ENCODE assay signal across 21 cellular contexts in the genomic region with DNA sequence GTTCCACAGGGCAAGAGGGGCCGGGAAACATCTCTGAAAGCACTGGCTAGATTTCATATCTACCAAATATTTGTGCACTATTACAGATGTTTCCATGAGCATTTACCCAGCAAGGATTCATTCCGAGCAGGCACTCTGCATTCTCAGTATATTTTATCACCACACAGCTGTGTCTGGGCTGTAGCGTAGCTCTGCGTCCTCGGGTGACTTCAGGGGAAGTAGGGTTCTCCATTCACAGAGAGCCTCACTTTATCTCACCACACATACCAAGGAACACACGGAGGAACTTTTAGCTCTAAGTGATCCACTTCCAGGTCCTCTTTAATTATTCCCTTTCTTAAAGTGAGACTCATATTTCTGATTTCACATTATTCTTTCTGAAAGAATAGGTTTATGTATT. TPM values are rescaled to one million over a fixed set of nuclear protein-coding genes. Genes with fewer than 3 reads are reported as not detected.
A peak's percentile ranks its signal among the peaks of the same experiment; 100 is the strongest.
DNase-seq lines count a peak whose midpoint lies in the region; ATAC-seq, FAIRE-seq and TF ChIP-seq lines count a peak whose summit lies in the region.
"Had no signal": no experiment of that assay in that cellular context is flagged by ENCODE, and none has a peak within 500 bp of the region (broad histone marks: within the 10 kb centered on the region; RNA-seq: fewer than 3 reads in every experiment).

No MANE protein-coding gene starts in this region.

- H3K9me1 ChIP-seq in IMR-90 (ENCODE audit: insufficient read depth, low read length): no peaks in the 10 kb centered on the region

- H2BK20ac ChIP-seq in IMR-90 (ENCODE audit: low read depth, low read length): no peak overlapping the region

- H3K4me1 ChIP-seq in IMR-90 (ENCODE audit: control insufficient read depth, insufficient read depth, low read length): no peaks in the 10 kb centered on the region
- no peaks in the 10 kb centered on the region for H3K4me1 ChIP-seq in astrocyte (ENCODE audit: insufficient read depth, low read length)
- peaks cover 0 to 5% (median 0%) of the 10 kb centered on the region in 12 donors for H3K4me1 ChIP-seq in heart left ventricle
- H3K4me1 ChIP-seq: ascending aorta, gastroesophageal sphincter, suprapubic skin had no signal

- dilution Hi-C loops in IMR-90 (cut with HindIII; ENCODE audit: low sequenced_read_pairs, unreplicated experiment): no loop called here

- H3K79me1 ChIP-seq in IMR-90 (ENCODE audit: low read depth in 1 of 2, low read length in 2 of 2): no peaks in the 10 kb centered on the region

- intact Hi-C loops in IMR-90 (cut with micrococcal nuclease) (no loop called here), heart left ventricle (cut with DNase I) (no loop called here)

- H3K27ac Mint-ChIP-seq in astrocyte (ENCODE audit: unreplicated experiment) (no peak overlapping the region), mesothelial cell of epicardium (no peak overlapping the region)
- H3K27ac Mint-ChIP-seq: activated CD4-positive, alpha-beta T cell treated with anti-CD3 and anti-CD28 coated beads, Interleukin-2, amount 10 ng/mL, durations not matched to agents 24 days and 14 days; activated naive CD4-positive, alpha-beta T cell treated with anti-CD3 and anti-CD28 coated beads for 36 hours had no signal

- no peak overlapping the region for H3K4me3 ChIP-seq in IMR-90 (ENCODE audit: insufficient read depth, low read depth, low read length)
- H3K4me3 ChIP-seq in astrocyte (ENCODE audit: insufficient read depth, low read depth, low read length): no peak overlapping the region
- H3K4me3 ChIP-seq in heart left ventricle: peak overlapping the region in 1 of 12 donors; percentile 8
- H3K4me3 ChIP-seq: ascending aorta; BLaER1 treated with 17β-estradiol and CSF1 and Interleukin-3, amounts not matched to agents 10 nM and 100 nM; gastroesophageal sphincter; GM12878; ovary; suprapubic skin had no signal

- H3K4me2 ChIP-seq in IMR-90 (ENCODE audit: low read depth, low read length) (peak overlapping the region; percentile 42; the same call in 1 of the 2 replicates), astrocyte (ENCODE audit: low read length) (no peak overlapping the region)
- H3K4me2 ChIP-seq: BLaER1 treated with 17β-estradiol and CSF1 and Interleukin-3, amounts not matched to agents 10 nM and 100 nM had no signal

- H3K23ac ChIP-seq in IMR-90 (ENCODE audit: low read depth, low read length): no peak overlapping the region

- TF ChIP-seq CTCF in IMR-90 (conservative IDR thresholded peaks at IDR 0.05; ENCODE audit: low read depth, low read length) (no peak), astrocyte (IDR thresholded peaks at IDR 0.05; ENCODE audit: insufficient read depth, low read depth, low read length) (no peak), heart left ventricle (IDR thresholded peaks at IDR 0.05) (no peak), mesothelial cell of epicardium (IDR thresholded peaks at IDR 0.05; ENCODE audit: unreplicated experiment) (no peak)

- peaks cover 1% of the 10 kb centered on the region for H3K27me3 ChIP-seq in IMR-90 (ENCODE audit: control insufficient read depth, insufficient read depth, low read length)
- no peaks in the 10 kb centered on the region for H3K27me3 ChIP-seq in astrocyte (ENCODE audit: insufficient read depth, low read length)
- H3K27me3 ChIP-seq in heart left ventricle: no peaks in the 10 kb centered on the region
- H3K27me3 ChIP-seq: ascending aorta; BLaER1 treated with 17β-estradiol and CSF1 and Interleukin-3, amounts not matched to agents 10 nM and 100 nM; gastroesophageal sphincter; ovary; suprapubic skin had no signal

- no peak overlapping the region for H2BK15ac ChIP-seq in IMR-90 (ENCODE audit: low read depth, low read length)

- no peaks in the 10 kb centered on the region for H3K36me3 Mint-ChIP-seq in astrocyte (ENCODE audit: low read depth, unreplicated experiment)
- H3K36me3 Mint-ChIP-seq in mesothelial cell of epicardium: no peaks in the 10 kb centered on the region

- H3K36me3 ChIP-seq in IMR-90 (ENCODE audit: control insufficient read depth, insufficient read depth, low read length) (no peaks in the 10 kb centered on the region), astrocyte (ENCODE audit: insufficient read depth, low read length) (no peaks in the 10 kb centered on the region), heart left ventricle (no peaks in the 10 kb centered on the region)
- H3K36me3 ChIP-seq: ascending aorta; BLaER1 treated with 17β-estradiol and CSF1 and Interleukin-3, amounts not matched to agents 10 nM and 100 nM; gastroesophageal sphincter; ovary; suprapubic skin had no signal

- ATAC-seq in IMR-90 (ENCODE audit: low read depth) (peak; percentile 57), heart left ventricle (peak; percentile 74 to 88 (median 78))
- ATAC-seq: gastroesophageal sphincter, GM12878 had no signal

- no TSS peak for BruUV-seq in IMR-90 (replicated peaks; lab: Mats Ljungman, UMichigan)

- no peak overlapping the region for H3K4me3 Mint-ChIP-seq in astrocyte (ENCODE audit: unreplicated experiment)
- H3K4me3 Mint-ChIP-seq in mesothelial cell of epicardium: no peak overlapping the region
- H3K4me3 Mint-ChIP-seq: activated CD4-positive, alpha-beta T cell treated with anti-CD3 and anti-CD28 coated beads, Interleukin-2, amount 10 ng/mL, durations not matched to agents 24 days and 14 days; activated naive CD4-positive, alpha-beta T cell treated with anti-CD3 and anti-CD28 coated beads for 36 hours had no signal

- H3K79me2 ChIP-seq in astrocyte (ENCODE audit: insufficient read depth, low read length): no peaks in the 10 kb centered on the region

- H2AFZ ChIP-seq in IMR-90 (replicated peaks; ENCODE audit: low read length, poor library complexity) (no peak overlapping the region), astrocyte (ENCODE audit: low read depth, low read length) (no peak overlapping the region)

- no peak overlapping the region for H2AK5ac ChIP-seq in IMR-90 (ENCODE audit: low read depth, low read length)

- in situ Hi-C loops in IMR-90 (cut with MboI; ENCODE audit: low sequenced_read_pairs): no loop called here

- H3K27me3 Mint-ChIP-seq in astrocyte (ENCODE audit: low read depth, unreplicated experiment) (peaks cover 1% of the 10 kb centered on the region), mesothelial cell of epicardium (ENCODE audit: low read depth) (peaks cover 2% of the 10 kb centered on the region)

- H4K5ac ChIP-seq in IMR-90 (ENCODE audit: low read depth, low read length): no peak overlapping the region

- H4K20me1 ChIP-seq in IMR-90 (ENCODE audit: insufficient read depth, low read length) (no peaks in the 10 kb centered on the region), astrocyte (ENCODE audit: insufficient read depth, low read length) (no peaks in the 10 kb centered on the region)
- H4K20me1 ChIP-seq: BLaER1 treated with 17β-estradiol and CSF1 and Interleukin-3, amounts not matched to agents 10 nM and 100 nM had no signal

- POLR2A ChIA-PET in IMR-90 (lab: Charles Lee; ENCODE audit: unreplicated experiment): no interaction called here

- H4K8ac ChIP-seq in IMR-90 (ENCODE audit: low read depth in 2 of 2, low read length in 2 of 2): no peak overlapping the region

- no peak for TF ChIP-seq RAD21 in IMR-90 (IDR thresholded peaks at IDR 0.05; ENCODE audit: low read length)

- WGBS in IMR-90 (ENCODE audit: extremely low coverage in 2 of 2, insufficient read length in 1 of 2), 2 experiments: 0% methylated on average over 1 of the region's 6 CpGs; no CpG with 5 or more reads in 1 of the 2 experiments
- 32 to 40% (median 37%) methylated on average over 6 of the region's 6 CpGs for WGBS in heart left ventricle, 4 donors

- H3K9me3 Mint-ChIP-seq in astrocyte (ENCODE audit: unreplicated experiment): peaks cover 2% of the 10 kb centered on the region
- H3K9me3 Mint-ChIP-seq in mesothelial cell of epicardium: peaks cover 10% of the 10 kb centered on the region
- H3K9me3 Mint-ChIP-seq: activated CD4-positive, alpha-beta T cell treated with anti-CD3 and anti-CD28 coated beads, Interleukin-2, amount 10 ng/mL, durations not matched to agents 24 days and 14 days had no signal

- no peak overlapping the region for H3K14ac ChIP-seq in IMR-90 (replicated peaks; ENCODE audit: low read depth, low read length)

- no peak overlapping the region for H2AK9ac ChIP-seq in IMR-90 (replicated peaks; ENCODE audit: low read depth, low read length, poor library complexity)

- peaks cover 2% of the 10 kb centered on the region for H3K4me1 Mint-ChIP-seq in astrocyte (ENCODE audit: low read depth, unreplicated experiment)
- H3K4me1 Mint-ChIP-seq in mesothelial cell of epicardium: no peaks in the 10 kb centered on the region
- H3K4me1 Mint-ChIP-seq: activated CD4-positive, alpha-beta T cell treated with anti-CD3 and anti-CD28 coated beads, Interleukin-2, amount 10 ng/mL, durations not matched to agents 24 days and 14 days had no signal

- H3K18ac ChIP-seq in IMR-90 (ENCODE audit: low read depth, low read length): no peak overlapping the region

- DNase-seq in IMR-90: peak; percentile 2
- peak; percentile 34 for DNase-seq in astrocyte (ENCODE audit: low read depth)
- peak in 2 of 5 donors; percentile 20 to 36 for DNase-seq in heart left ventricle
- peak in 2 of 49 donors; percentile 2 to 9 for DNase-seq in substantia nigra (lab: John Stamatoyannopoulos, UW)
- DNase-seq in GM12891 (ENCODE audit: insufficient read length, low spot score): no peak
- DNase-seq in mesothelial cell of epicardium (ENCODE audit: low spot score in 2 of 2, unreplicated experiment in 2 of 2): no peak
- no peak for DNase-seq in activated naive CD4-positive, alpha-beta T cell treated with Interleukin-2 at 50 U/mL for 16 hours
- DNase-seq: activated CD4-positive, alpha-beta T cell treated with anti-CD3 and anti-CD28 coated beads, Interleukin-2, amount 10 ng/mL, durations not matched to agents 24 days and 14 days; activated naive CD4-positive, alpha-beta T cell treated with anti-CD3 and anti-CD28 coated beads for 36 hours; NCI-H69; ovary; small intestine; stimulated activated CD4-positive, alpha-beta T cell treated with anti-CD3 and anti-CD28 coated beads, Interleukin-4, amount 100 ng/mL, for 24 hours had no signal

- no peak overlapping the region for H3K4ac ChIP-seq in IMR-90 (ENCODE audit: low read depth, low read length)

- no peak for FAIRE-seq in astrocyte (lab: Jason Lieb, UNC)
- no peak for FAIRE-seq in GM12891 (lab: Jason Lieb, UNC)
- FAIRE-seq: colon, small intestine had no signal

- H2BK120ac ChIP-seq in IMR-90 (ENCODE audit: low read depth, low read length): no peak overlapping the region

- no peak overlapping the region for H2BK5ac ChIP-seq in IMR-90 (ENCODE audit: low read depth, low read length, poor library complexity, severe bottlenecking)

- H3K9ac ChIP-seq in IMR-90 (ENCODE audit: low read depth, low read length) (no peak overlapping the region), astrocyte (ENCODE audit: low read length) (no peak overlapping the region)
- H3K9ac ChIP-seq: BLaER1 treated with 17β-estradiol and CSF1 and Interleukin-3, amounts not matched to agents 10 nM and 100 nM had no signal

- H3K9me3 ChIP-seq in IMR-90 (ENCODE audit: control insufficient read depth, insufficient read depth, low read length) (no peaks in the 10 kb centered on the region), astrocyte (ENCODE audit: insufficient read depth, low read depth, low read length) (no peaks in the 10 kb centered on the region), heart left ventricle (no peaks in the 10 kb centered on the region)
- H3K9me3 ChIP-seq: ascending aorta, gastroesophageal sphincter, ovary, suprapubic skin had no signal

- no peak overlapping the region for H4K91ac ChIP-seq in IMR-90 (ENCODE audit: insufficient read depth, low read depth, low read length)

- H3K56ac ChIP-seq in IMR-90 (ENCODE audit: extremely low read depth, insufficient read depth, low read length): no peak overlapping the region

- no peak for TF ChIP-seq POLR2A in IMR-90 (IDR thresholded peaks at IDR 0.05; ENCODE audit: low read depth, low read length)
- no peak for TF ChIP-seq POLR2A in heart left ventricle (IDR thresholded peaks at IDR 0.05)
- TF ChIP-seq POLR2A in GM12891 (IDR thresholded peaks at IDR 0.05; ENCODE audit: low read depth, low read length): no peak

- CTCF ChIA-PET in IMR-90 (lab: Yijun Ruan, JAX): no interaction called here

- H3K27ac ChIP-seq in IMR-90 (ENCODE audit: insufficient read depth, low read length) (no peak overlapping the region), astrocyte (ENCODE audit: low read depth, low read length) (no peak overlapping the region), heart left ventricle (peak overlapping the region in 4 of 12 donors; percentile 41 to 71 (median 54)), substantia nigra (ENCODE audit: low read depth, low read length, poor library complexity, severe bottlenecking) (peak overlapping the region; percentile 14)
- H3K27ac ChIP-seq: ascending aorta; BLaER1 treated with 17β-estradiol and CSF1 and Interleukin-3, amounts not matched to agents 10 nM and 100 nM; gastroesophageal sphincter; ovary; suprapubic skin had no signal

RNA-seq across cellular contexts. Expression of gene CCDC195, which starts 3.8 kb away (rescaled TPM):
- total RNA-seq in IMR-90 (2012; rRNA removed) (not detected in 2 replicates), astrocyte (not detected in 2 replicates), heart left ventricle (not detected), mesothelial cell of epicardium (not detected in 3 replicates)
- polyA plus RNA-seq in IMR-90 (2012; rRNA removed) (not detected in 2 replicates), heart left ventricle (not detected)
- not detected in 2 replicates for polyA plus RNA-seq in IMR-90 (2012; cell fraction: cytosol; rRNA removed)
- polyA plus RNA-seq in IMR-90 (2012; cell fraction: nucleus; rRNA removed; ENCODE audit: low replicate concordance): not detected in 2 replicates
- not detected for polyA plus RNA-seq in GM12891 (2012; ENCODE audit: low read depth, missing spikeins)
- total RNA-seq: activated CD4-positive, alpha-beta T cell treated with anti-CD3 and anti-CD28 coated beads, Interleukin-2, amount 10 ng/mL, durations not matched to agents 24 days and 14 days; activated naive CD4-positive, alpha-beta T cell treated with anti-CD3 and anti-CD28 coated beads for 36 hours; ascending aorta; G401; gastroesophageal sphincter; GM12878; liver; ovary; suprapubic skin had no signal
- polyA plus RNA-seq: GM12878, liver, ovary, small intestine had no signal

Comparison
In these comparisons a context has a peak if more than half of its experiments do, and no peak if none do; other contexts are left out.
1. DNase-seq: peak in IMR-90 (single experiment) and astrocyte (single experiment); none in GM12891 (single experiment), mesothelial cell of epicardium (0 of 2) and activated naive CD4-positive, alpha-beta T cell treated with Interleukin-2 at 50 U/mL for 16 hours (single experiment).